Comparison of ENCODE assay signal across 1 cellular context in genomic region chr14:31950760-31951637, GRCh38.
TF ChIP-seq lines count a peak whose summit lies in the region.

No MANE protein-coding gene starts in this region.

TF ChIP-seq in IMR-90, 13 proteins besides CTCF, POLR2A, EP300 and RAD21 (continued from another document):
- no peak for TF ChIP-seq ELK1 (IDR thresholded peaks at IDR 0.05; ENCODE audit: borderline replicate concordance, low read depth, low read length)
- TF ChIP-seq FOS (IDR thresholded peaks at IDR 0.05; ENCODE audit: low read depth, low read length) = no peak
- TF ChIP-seq MXI1 (IDR thresholded peaks at IDR 0.05; ENCODE audit: borderline replicate concordance, low read depth, low read length) = no peak
- no peak for TF ChIP-seq CEBPB (IDR thresholded peaks at IDR 0.05; ENCODE audit: low read depth, low read length)
- no peak for TF ChIP-seq BHLHE40 (IDR thresholded peaks at IDR 0.05; ENCODE audit: low read depth, low read length)
- TF ChIP-seq, protein P1, sequence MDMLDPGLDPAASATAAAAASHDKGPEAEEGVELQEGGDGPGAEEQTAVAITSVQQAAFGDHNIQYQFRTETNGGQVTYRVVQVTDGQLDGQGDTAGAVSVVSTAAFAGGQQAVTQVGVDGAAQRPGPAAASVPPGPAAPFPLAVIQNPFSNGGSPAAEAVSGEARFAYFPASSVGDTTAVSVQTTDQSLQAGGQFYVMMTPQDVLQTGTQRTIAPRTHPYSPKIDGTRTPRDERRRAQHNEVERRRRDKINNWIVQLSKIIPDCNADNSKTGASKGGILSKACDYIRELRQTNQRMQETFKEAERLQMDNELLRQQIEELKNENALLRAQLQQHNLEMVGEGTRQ (IDR thresholded peaks at IDR 0.05; ENCODE audit: low read depth, low read length) = no peak
TF ChIP-seq in IMR-90: peak in this region for 0.
